Comparison of ENCODE assay signal across 1 cellular context in genomic region chr12:8950287-8950574, GRCh38.
TF ChIP-seq lines count a peak whose summit lies in the region.

No MANE protein-coding gene starts in this region.

TF ChIP-seq in H1, 55 proteins besides CTCF, POLR2A, EP300 and RAD21 (continued from another document):
- TF ChIP-seq, protein P1, sequence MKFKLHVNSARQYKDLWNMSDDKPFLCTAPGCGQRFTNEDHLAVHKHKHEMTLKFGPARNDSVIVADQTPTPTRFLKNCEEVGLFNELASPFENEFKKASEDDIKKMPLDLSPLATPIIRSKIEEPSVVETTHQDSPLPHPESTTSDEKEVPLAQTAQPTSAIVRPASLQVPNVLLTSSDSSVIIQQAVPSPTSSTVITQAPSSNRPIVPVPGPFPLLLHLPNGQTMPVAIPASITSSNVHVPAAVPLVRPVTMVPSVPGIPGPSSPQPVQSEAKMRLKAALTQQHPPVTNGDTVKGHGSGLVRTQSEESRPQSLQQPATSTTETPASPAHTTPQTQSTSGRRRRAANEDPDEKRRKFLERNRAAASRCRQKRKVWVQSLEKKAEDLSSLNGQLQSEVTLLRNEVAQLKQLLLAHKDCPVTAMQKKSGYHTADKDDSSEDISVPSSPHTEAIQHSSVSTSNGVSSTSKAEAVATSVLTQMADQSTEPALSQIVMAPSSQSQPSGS (IDR thresholded peaks at IDR 0.05; ENCODE audit: low read length), result no peak
